ENCODE assay signal across 8 cellular contexts in genomic region chr16:4116328-4117249, GRCh38. TPM values are rescaled to one million over a fixed set of nuclear protein-coding genes. Genes with fewer than 3 reads are reported as not detected.
DNase-seq lines count a peak whose midpoint lies in the region; ATAC-seq and TF ChIP-seq lines count a peak whose summit lies in the region.

TSS of gene ADCY9 (minus strand) at chr16:4116442. CDS start at chr16:4115442, 1,000 bp downstream.

- H3K79me2 ChIP-seq in DOHH2 (ENCODE audit: control insufficient read depth, low read length) (no peaks in the 10 kb centered on the region), H9 (ENCODE audit: insufficient read depth, low read length) (no peaks in the 10 kb centered on the region), smooth muscle cell (ENCODE audit: low read depth) (peaks cover 11% of the 10 kb centered on the region)

- no peak within 1 kb of the TSS for H3K23ac ChIP-seq in H9 (ENCODE audit: insufficient read length, low read depth, low read length)

- H4K91ac ChIP-seq in H9 (ENCODE audit: insufficient read length, low read depth, low read length), result no peak within 1 kb of the TSS

- H2BK5ac ChIP-seq in H9 (ENCODE audit: insufficient read length, low read length), result no peak within 1 kb of the TSS

- 0 out of 5 replicates have a peak, but pooled peaks cover 0 to 2% of the 10 kb centered on the region in 2 experiments for H3K9me3 Mint-ChIP-seq in H9

- H3K27ac Mint-ChIP-seq in H9, result no peak within 1 kb of the TSS

- H3K18ac ChIP-seq in H9 (ENCODE audit: insufficient read length, low read depth, low read length), result no peak within 1 kb of the TSS

- H3K56ac ChIP-seq in H9 (ENCODE audit: insufficient read length, low read depth, low read length), result no peak within 1 kb of the TSS

- peak; percentile 80 for DNase-seq in H9
- DNase-seq in NCI-H1105 (lab: John Stamatoyannopoulos, UW), result peak; percentile 55
- DNase-seq in central memory CD4-positive, alpha-beta T cell, result peak; percentile 79
- peak; percentile 79 for DNase-seq in iris pigment epithelial cell (ENCODE audit: low read depth)
- peak; percentile 55 for DNase-seq in smooth muscle cell (lab: John Stamatoyannopoulos, UW; ENCODE audit: unreplicated experiment)

- no peak within 1 kb of the TSS for H2BK120ac ChIP-seq in H9 (ENCODE audit: low read depth, low read length, poor library complexity, severe bottlenecking)

- no peak within 1 kb of the TSS for H4K5ac ChIP-seq in H9 (ENCODE audit: insufficient read length, low read depth, low read length)

- H2AK5ac ChIP-seq in H9 (ENCODE audit: insufficient read length, low read length), result no peak within 1 kb of the TSS

- no peak within 1 kb of the TSS for H2BK12ac ChIP-seq in H9 (ENCODE audit: insufficient read length, low read depth, low read length)

- peak within 1 kb of the TSS; percentile 67 for H3K14ac ChIP-seq in H9 (ENCODE audit: insufficient read depth, low read length)

- H3K36me3 Mint-ChIP-seq in H9 (ENCODE audit: insufficient read depth in 1 of 3, low read depth in 3 of 3), result peaks cover 0 to 9% (median 2%) of the 10 kb centered on the region in 3 experiments; a peak in 2 of 7 replicates

- H3K9me2 ChIP-seq in DOHH2 (replicated peaks; ENCODE audit: control insufficient read depth, low read length), result no peaks in the 10 kb centered on the region

- H3K4me3 Mint-ChIP-seq in H9, result peak within 1 kb of the TSS; percentile 65 to 81

- H3K4me1 Mint-ChIP-seq in H9, result peaks cover 22 to 29% of the 10 kb centered on the region in 2 experiments

- H2BK20ac ChIP-seq in H9 (ENCODE audit: low read depth, low read length, poor library complexity, severe bottlenecking), result no peak within 1 kb of the TSS

- H3K4ac ChIP-seq in H9 (ENCODE audit: low read depth, low read length), result no peak within 1 kb of the TSS

- no peak within 1 kb of the TSS for H2BK15ac ChIP-seq in H9 (ENCODE audit: low read depth, low read length)

- H3K27ac ChIP-seq in DOHH2 (ENCODE audit: low read depth, low read length), result no peak within 1 kb of the TSS
- H3K27ac ChIP-seq in H9 (ENCODE audit: insufficient read length, low read depth, low read length), result no peak within 1 kb of the TSS
- no peak within 1 kb of the TSS for H3K27ac ChIP-seq in smooth muscle cell (ENCODE audit: low read depth)

- H4K8ac ChIP-seq in H9 (replicated peaks; ENCODE audit: insufficient read length, low read depth, low read length), result no peak within 1 kb of the TSS

- H4K20me1 ChIP-seq in DOHH2 (ENCODE audit: control insufficient read depth, insufficient read depth, low read depth, low read length) (no peaks in the 10 kb centered on the region), H9 (ENCODE audit: control insufficient read depth, insufficient read depth, insufficient read length) (no peaks in the 10 kb centered on the region), smooth muscle cell (ENCODE audit: low read depth) (no peaks in the 10 kb centered on the region)

- H3K23me2 ChIP-seq in H9 (ENCODE audit: insufficient read length, low read depth, low read length, poor library complexity, severe bottlenecking), result peaks cover 7% of the 10 kb centered on the region

- peaks cover 5% of the 10 kb centered on the region for H3K27me3 ChIP-seq in DOHH2 (ENCODE audit: control insufficient read depth, low read length)
- no peaks in the 10 kb centered on the region; the same call in 1 of the 2 replicates for H3K27me3 ChIP-seq in H9 (ENCODE audit: insufficient read depth, low read length)
- H3K27me3 ChIP-seq in smooth muscle cell (ENCODE audit: low read depth), result no peaks in the 10 kb centered on the region

- H3T11ph ChIP-seq in H9 (ENCODE audit: low read length), result no peak within 1 kb of the TSS

- H3K4me1 ChIP-seq in DOHH2 (ENCODE audit: control insufficient read depth, low read length) (peaks cover 5% of the 10 kb centered on the region; the same call in 1 of the 2 replicates), H9 (ENCODE audit: insufficient read depth, low read length) (no peaks in the 10 kb centered on the region), smooth muscle cell (ENCODE audit: low read depth) (peaks cover 16% of the 10 kb centered on the region)

- H3K79me1 ChIP-seq in H9 (ENCODE audit: insufficient read depth, low read depth, low read length, poor library complexity, severe bottlenecking), result no peaks in the 10 kb centered on the region

- no peak within 1 kb of the TSS for H3K9ac ChIP-seq in H9 (ENCODE audit: extremely low read depth, insufficient read length, low read length)
- H3K9ac ChIP-seq in smooth muscle cell (ENCODE audit: low read depth), result peak within 1 kb of the TSS; percentile 63

- H3F3A ChIP-seq in DOHH2 (ENCODE audit: control insufficient read depth, insufficient read depth), result no peaks in the 10 kb centered on the region
- H3F3A ChIP-seq in smooth muscle cell (ENCODE audit: low read depth), result no peaks in the 10 kb centered on the region

- TF ChIP-seq CTCF in DOHH2 (IDR thresholded peaks at IDR 0.05; ENCODE audit: low read depth, low read length, poor library complexity, severe bottlenecking) (no peak), H9 (conservative IDR thresholded peaks at IDR 0.05) (no peak), smooth muscle cell (IDR thresholded peaks at IDR 0.05; ENCODE audit: borderline replicate concordance, insufficient read depth, poor library complexity, severe bottlenecking) (no peak)

- ATAC-seq in activated CD4-positive, CD25-positive, alpha-beta regulatory T cell treated with anti-CD3 and anti-CD28 coated beads, Interleukin-2, amount 50 U/mL, for 24 hours, result peak; percentile 70 to 72
- ATAC-seq in HG03571 (IDR thresholded peaks at IDR 0.05; ENCODE audit: unreplicated experiment), result no peak

- H3K27me3 Mint-ChIP-seq in H9 (ENCODE audit: low read depth), result peaks cover 57% of the 10 kb centered on the region

- H3K36me3 ChIP-seq in DOHH2 (ENCODE audit: control insufficient read depth, low read length) (no peaks in the 10 kb centered on the region), smooth muscle cell (ENCODE audit: low read depth) (no peaks in the 10 kb centered on the region)

- no CpG with 5 or more reads among the region's 104 CpGs for WGBS in H9 (ENCODE audit: extremely low coverage, insufficient read length, low lambda C conversion rate)
- 16% methylated on average over 32 of the region's 104 CpGs for WGBS in smooth muscle cell (ENCODE audit: low lambda C conversion rate)

- H3K4me3 ChIP-seq in DOHH2 (ENCODE audit: low read length), result peak within 1 kb of the TSS; percentile 53
- H3K4me3 ChIP-seq in smooth muscle cell, result peak within 1 kb of the TSS; percentile 75

- H3K9me3 ChIP-seq in DOHH2 (ENCODE audit: control insufficient read depth, insufficient read depth, low read length), result no peaks in the 10 kb centered on the region
- H3K9me3 ChIP-seq in H9 (ENCODE audit: control insufficient read depth, low read depth, low read length), result no peaks in the 10 kb centered on the region
- H3K9me3 ChIP-seq in smooth muscle cell (replicated peaks; ENCODE audit: low read depth), result no peaks in the 10 kb centered on the region

- H3K4me2 ChIP-seq in DOHH2 (ENCODE audit: low read length) (peak within 1 kb of the TSS; percentile 56), H9 (ENCODE audit: insufficient read depth, insufficient read length, low read length) (peak within 1 kb of the TSS; percentile 67), smooth muscle cell (peak within 1 kb of the TSS; percentile 96)

- H2AFZ ChIP-seq in H9 (ENCODE audit: low read length) (no peak within 1 kb of the TSS), smooth muscle cell (ENCODE audit: low read depth) (peak within 1 kb of the TSS; percentile 90)

RNA-seq across cellular contexts. Expression of gene ADCY9, which starts in this region (rescaled TPM):
- 4.7 and 5.7 TPM in 2 replicates for total RNA-seq in H9 (2021)
- total RNA-seq in smooth muscle cell, result 6.0 and 8.9 TPM in 2 replicates
- polyA plus RNA-seq in smooth muscle cell, result 5.2 and 7.2 TPM in 2 replicates
